In the genomic region with DNA sequence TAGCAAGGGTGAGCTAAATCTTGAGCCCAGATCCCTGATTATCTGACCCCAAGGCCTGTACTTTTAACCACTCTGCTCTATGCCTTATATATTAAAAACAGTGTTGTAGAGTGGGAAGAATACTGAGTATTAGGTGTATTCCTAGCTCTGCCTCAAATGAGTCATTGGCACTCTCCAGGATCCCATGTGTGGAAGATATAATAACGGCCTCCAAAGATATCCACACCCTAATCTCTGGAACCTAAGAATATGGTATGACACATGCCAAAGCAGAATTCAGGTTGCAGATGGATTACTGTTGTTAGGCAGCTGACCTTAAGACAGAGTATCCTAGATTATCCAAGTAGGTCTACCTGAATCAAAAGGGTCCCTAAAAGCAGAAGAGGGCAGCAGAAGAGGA, we compare ENCODE assay signal across 1 cellular context.
TF ChIP-seq lines count a peak whose summit lies in the region.

No MANE protein-coding gene starts in this region.

TF ChIP-seq in endothelial cell of umbilical vein, 7 proteins besides CTCF, POLR2A, EP300 and RAD21:
- no peak for TF ChIP-seq GATA2 (IDR thresholded peaks at IDR 0.05; ENCODE audit: insufficient read depth, insufficient read length, low read depth, low read length)
- no peak for TF ChIP-seq JUN (IDR thresholded peaks at IDR 0.05; ENCODE audit: borderline replicate concordance, insufficient read depth, insufficient read length, low read depth)
- TF ChIP-seq POLR2AphosphoS5 (IDR thresholded peaks at IDR 0.05; ENCODE audit: insufficient read depth, low read depth, low read length), result no peak
- TF ChIP-seq FOS (IDR thresholded peaks at IDR 0.05; ENCODE audit: borderline replicate concordance, insufficient read depth, low read length), result no peak
- TF ChIP-seq EZH2 (IDR thresholded peaks at IDR 0.05; ENCODE audit: borderline replicate concordance, low read depth, low read length, severe bottlenecking), result no peak
- TF ChIP-seq, protein P1, sequence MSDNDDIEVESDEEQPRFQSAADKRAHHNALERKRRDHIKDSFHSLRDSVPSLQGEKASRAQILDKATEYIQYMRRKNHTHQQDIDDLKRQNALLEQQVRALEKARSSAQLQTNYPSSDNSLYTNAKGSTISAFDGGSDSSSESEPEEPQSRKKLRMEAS (IDR thresholded peaks at IDR 0.05; ENCODE audit: insufficient read depth, insufficient read length), result no peak
TF ChIP-seq in endothelial cell of umbilical vein: peak in this region for 0.
